ENCODE assay signal across 23 cellular contexts in the genomic region with DNA sequence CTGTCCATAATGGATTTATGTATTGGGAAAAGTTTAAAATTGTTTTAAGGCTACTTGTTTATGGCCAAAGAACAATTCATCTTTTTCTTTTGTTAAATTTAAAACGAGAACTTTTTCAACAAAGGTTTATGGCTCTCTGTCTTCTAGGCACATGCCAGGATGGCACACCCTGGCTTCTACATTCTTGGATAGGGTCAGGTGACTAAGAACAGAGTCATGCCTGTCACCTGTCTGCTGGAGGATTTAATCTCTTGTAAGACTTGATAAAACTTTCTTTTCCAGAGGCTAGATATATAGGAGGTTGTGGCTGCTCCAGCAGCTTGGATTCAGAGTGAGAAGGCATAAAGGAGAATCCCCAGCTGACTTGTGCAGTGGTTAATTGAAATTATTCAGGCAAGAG.
"Had no signal": no experiment of that assay in that cellular context is flagged by ENCODE, and none has a peak within 500 bp of the region (broad histone marks: within the 10 kb centered on the region; RNA-seq: fewer than 3 reads in every experiment).

No MANE protein-coding gene starts in this region.

- H3K9me3 ChIP-seq: left ventricle myocardium inferior, mucosa of descending colon, ovary, right atrium auricular region, thyroid gland, transverse colon, upper lobe of right lung had no signal

- H3K4me1 ChIP-seq: left ventricle myocardium inferior, right atrium auricular region, right lobe of liver, thyroid gland, transverse colon, upper lobe of right lung had no signal

- H3K36me3 ChIP-seq: left ventricle myocardium inferior, ovary, right atrium auricular region, right lobe of liver, thyroid gland, transverse colon, upper lobe of right lung had no signal

- FAIRE-seq: islet of Langerhans, urothelium cell line had no signal

- H3K4me3 ChIP-seq: left ventricle myocardium inferior, lung, mucosa of descending colon, ovary, right atrium auricular region, right lobe of liver, smooth muscle cell, thyroid gland, transverse colon, upper lobe of right lung had no signal

- DNase-seq: hypothalamus; immature natural killer cell; left ventricle myocardium inferior; midbrain; mucosa of descending colon; naive thymus-derived CD4-positive, alpha-beta T cell; ovary; right lobe of liver; stimulated activated CD4-positive, alpha-beta T cell treated with anti-CD3 and anti-CD28 coated beads, Interleukin-1b, Interleukin-23, amount 100 ng/mL, for 48 hours; stimulated activated CD4-positive, alpha-beta T cell treated with anti-CD3 and anti-CD28 coated beads, Interleukin-2, amount 100 ng/mL, for 48 hours; stimulated activated CD4-positive, alpha-beta T cell treated with anti-CD3 and anti-CD28 coated beads, Interleukin-4, amount 100 ng/mL, for 4 hours; stimulated activated CD8-positive, alpha-beta memory T cell treated with anti-CD3 and anti-CD28 coated beads, Interleukin-4, amount 100 ng/mL, for 48 hours; stimulated activated naive CD4-positive, alpha-beta T cell treated with Interleukin-2 at 50 U/mL for 16 hours; stimulated activated naive CD8-positive, alpha-beta T cell treated with anti-CD3 and anti-CD28 coated beads, Interleukin-15, amount 100 ng/mL, for 72 hours; substantia nigra; thyroid gland; transverse colon; upper lobe of right lung had no signal

- H3K4me2 ChIP-seq: smooth muscle cell had no signal

- H3K27me3 ChIP-seq: ovary, right atrium auricular region, right lobe of liver, thyroid gland, transverse colon, upper lobe of right lung had no signal

- H3K27ac ChIP-seq: left ventricle myocardium inferior, ovary, right atrium auricular region, right lobe of liver, thyroid gland, transverse colon, upper lobe of right lung had no signal
